Comparison of ENCODE assay signal across 21 cellular contexts in genomic region chr22:39356464-39356863, GRCh38. TPM values are rescaled to one million over a fixed set of nuclear protein-coding genes. Genes with fewer than 3 reads are reported as not detected.
DNase-seq lines count a peak whose midpoint lies in the region; ATAC-seq, FAIRE-seq and TF ChIP-seq lines count a peak whose summit lies in the region.
"Had no signal": no experiment of that assay in that cellular context is flagged by ENCODE, and none has a peak within 500 bp of the region (broad histone marks: within the 10 kb centered on the region; RNA-seq: fewer than 3 reads in every experiment).

No MANE protein-coding gene starts in this region.

- H3K9me3 ChIP-seq in HEK293 (ENCODE audit: control insufficient read depth, insufficient read depth, low read depth, low read length) = no peaks in the 10 kb centered on the region
- no peaks in the 10 kb centered on the region for H3K9me3 ChIP-seq in H1 (ENCODE audit: insufficient read depth in 2 of 2, low read depth in 1 of 2, low read length in 1 of 2)
- no peaks in the 10 kb centered on the region for H3K9me3 ChIP-seq in osteoblast (ENCODE audit: low read depth, low read length)
- H3K9me3 ChIP-seq: left ventricle myocardium inferior, tibial artery had no signal

- TF ChIP-seq CTCF in HEK293 (tag by site-specific recombination; IDR thresholded peaks at IDR 0.05) (no peak), H1 (IDR thresholded peaks at IDR 0.05; ENCODE audit: control extremely low read depth in 1 of 3, insufficient read depth in 1 of 3, low read depth in 1 of 3, low read length in 3 of 3) (no peak), osteoblast (IDR thresholded peaks at IDR 0.05; ENCODE audit: extremely low read depth, low read depth, low read length) (no peak)

- H4K20me1 ChIP-seq in H1 (replicated peaks in 1 of 2; ENCODE audit: control insufficient read depth in 1 of 2, insufficient read depth in 2 of 2, low read length in 2 of 2) = peaks cover 0 to 6% of the 10 kb centered on the region in 2 experiments
- no peaks in the 10 kb centered on the region for H4K20me1 ChIP-seq in osteoblast (ENCODE audit: insufficient read depth, low read length)

- peaks cover 4% of the 10 kb centered on the region for H3K23me2 ChIP-seq in H1 (ENCODE audit: low read depth, low read length)

- CTCF ChIA-PET in HEK293 (lab: Yijun Ruan, JAX) = interaction anchor here (0.6 to 0.7 kb wide), 4 partner anchors 14 to 1619 kb away, joined by 3 to 6 read pairs (median 4); no protein-coding TSS in a partner anchor
- CTCF ChIA-PET in H1 (lab: Charles Lee; ENCODE audit: partially characterized antibody) = interaction anchor here (0.5 to 1.2 kb wide), 3 partner anchors 11 to 140 kb away, joined by 3 read pairs; no protein-coding TSS in a partner anchor

- H3K4ac ChIP-seq in H1 (replicated peaks; ENCODE audit: insufficient read length, low read depth, low read length) = no peak overlapping the region

- H3K4me2 ChIP-seq in H1 (ENCODE audit: insufficient read depth in 1 of 2, low read depth in 2 of 2, low read length in 2 of 2) (no peak overlapping the region), osteoblast (ENCODE audit: insufficient read depth, low read length) (no peak overlapping the region)
- H3K4me2 ChIP-seq: GM23338 had no signal

- H3K27me3 ChIP-seq in H1 (replicated peaks in 1 of 4; ENCODE audit: control insufficient read depth in 3 of 4, extremely low read depth in 1 of 4, insufficient read depth in 3 of 4, low read length in 3 of 4) (0 out of 7 replicates have a peak, but pooled peaks cover 0 to under 1% (median 0%) of the 10 kb centered on the region in 4 experiments), osteoblast (ENCODE audit: insufficient read depth, low read length) (peaks cover under 1% of the 10 kb centered on the region)

- no peak overlapping the region; the same call in 1 of the 2 replicates for H4K8ac ChIP-seq in H1 (ENCODE audit: extremely low read depth, insufficient read depth, low read length)

- H4K91ac ChIP-seq in H1 (replicated peaks; ENCODE audit: insufficient read length, low read length) = no peak overlapping the region

- no peak overlapping the region; the same call in 1 of the 2 replicates for H2BK12ac ChIP-seq in H1 (ENCODE audit: low read depth, low read length)

- TF ChIP-seq EP300 in H1 (IDR thresholded peaks at IDR 0.05; ENCODE audit: borderline replicate concordance in 1 of 2, low read depth in 2 of 2, low read length in 2 of 2) = no peak

- peaks cover 3% of the 10 kb centered on the region; the same call in 1 of the 2 replicates for H3K79me1 ChIP-seq in H1 (ENCODE audit: low read depth, low read length)

- no peak overlapping the region for H2AK5ac ChIP-seq in H1 (ENCODE audit: low read depth, low read length)

- no peak overlapping the region for H3K9ac ChIP-seq in H1 (replicated peaks in 1 of 4; ENCODE audit: extremely low read depth in 1 of 4, low read depth in 3 of 4, low read length in 3 of 4)

- H2BK20ac ChIP-seq in H1 (ENCODE audit: low read length) = no peak overlapping the region

- no peak for FAIRE-seq in H1 (lab: Jason Lieb, UNC)

- ATAC-seq in HG02981 (IDR thresholded peaks at IDR 0.05; ENCODE audit: unreplicated experiment) = no peak
- ATAC-seq in GM21825 (IDR thresholded peaks at IDR 0.05; ENCODE audit: unreplicated experiment) = no peak
- ATAC-seq: GM23338; naive thymus-derived CD4-positive, alpha-beta T cell; stimulated activated naive B cell treated with anti-CD40 and anti-IgM and Interleukin-4, amounts not matched to agents 10 μg/mL and 1 μg/mL and 100 μg/mL, for 72 hours had no signal

- no peak overlapping the region for H3K23ac ChIP-seq in H1 (ENCODE audit: insufficient read length)

- H3K18ac ChIP-seq in H1 (ENCODE audit: extremely low read depth, low read length) = no peak overlapping the region

- peaks cover 0 to 8% of the 10 kb centered on the region in 2 experiments; a peak in 1 of 3 replicates for H3K36me3 ChIP-seq in HEK293 (ENCODE audit: control insufficient read depth in 2 of 2, insufficient read depth in 1 of 2, low read length in 2 of 2)
- peaks cover 0 to 5% (median 0%) of the 10 kb centered on the region in 4 experiments; a peak in 1 of 8 replicates for H3K36me3 ChIP-seq in H1 (ENCODE audit: control insufficient read depth in 2 of 4, insufficient read depth in 4 of 4, low read length in 3 of 4)
- no peaks in the 10 kb centered on the region for H3K36me3 ChIP-seq in osteoblast (ENCODE audit: insufficient read depth, low read length)

- no peak overlapping the region for H3K4me3 ChIP-seq in HEK293 (ENCODE audit: low read depth, low read length)
- no peak overlapping the region for H3K4me3 ChIP-seq in H1 (ENCODE audit: extremely low read depth in 1 of 4, insufficient read depth in 2 of 4, low read depth in 3 of 4, low read length in 4 of 4)
- H3K4me3 ChIP-seq in osteoblast (ENCODE audit: insufficient read depth, low read length) = no peak overlapping the region
- H3K4me3 ChIP-seq: GM23338, left ventricle myocardium inferior, tibial artery had no signal

- H2BK15ac ChIP-seq in H1 (ENCODE audit: low read length) = 0 out of 2 replicates have a peak overlapping the region, but pooled peaks have one; percentile 81

- no peak overlapping the region for H3K14ac ChIP-seq in H1 (ENCODE audit: insufficient read length)

- no peak overlapping the region for H4K5ac ChIP-seq in H1 (ENCODE audit: insufficient read length, low read depth, low read length)

- no peak for TF ChIP-seq RAD21 in H1 (IDR thresholded peaks at IDR 0.05 in 1 of 2, conservative IDR thresholded peaks at IDR 0.05 in 1 of 2; ENCODE audit: low read depth in 2 of 2, low read length in 2 of 2)

- intact Hi-C loops in cardiac septum (cut with DNase I) = no loop called here

- H3K56ac ChIP-seq in H1 (replicated peaks; ENCODE audit: insufficient read length, low read depth, low read length) = no peak overlapping the region

- no peak overlapping the region for H2AFZ ChIP-seq in H1 (ENCODE audit: low read length)
- no peak overlapping the region for H2AFZ ChIP-seq in osteoblast (ENCODE audit: low read length)
- H2AFZ ChIP-seq: GM23338 had no signal

- H3K79me2 ChIP-seq in H1 (ENCODE audit: control insufficient read depth in 1 of 2, insufficient read depth in 2 of 2, low read length in 2 of 2) (peaks cover 0 to 7% of the 10 kb centered on the region in 2 experiments; a peak in 1 of 4 replicates), osteoblast (ENCODE audit: insufficient read depth, low read length) (no peaks in the 10 kb centered on the region)

- no peak overlapping the region for H3K27ac ChIP-seq in HEK293 (ENCODE audit: extremely low read depth, low read depth, low read length)
- H3K27ac ChIP-seq in H1 (ENCODE audit: low read depth, low read length) = no peak overlapping the region
- H3K27ac ChIP-seq in osteoblast (ENCODE audit: low read depth, low read length) = no peak overlapping the region
- H3K27ac ChIP-seq: epithelial cell of prostate, left ventricle myocardium inferior, tibial artery had no signal

- TF ChIP-seq POLR2A in H1 (IDR thresholded peaks at IDR 0.05; ENCODE audit: control extremely low read depth in 1 of 2, low read depth in 2 of 2, low read length in 2 of 2) = no peak

- H3K4me1 ChIP-seq in HEK293 (ENCODE audit: control insufficient read depth, insufficient read depth, low read length) (peaks cover 5% of the 10 kb centered on the region), H1 (replicated peaks in 1 of 4; ENCODE audit: control insufficient read depth in 3 of 4, insufficient read depth in 4 of 4, low read length in 3 of 4) (peaks cover 0 to 24% (median 17%) of the 10 kb centered on the region in 4 experiments; a peak in 6 of 7 replicates), osteoblast (ENCODE audit: insufficient read depth, low read length) (no peaks in the 10 kb centered on the region)

- no peak overlapping the region for H2BK5ac ChIP-seq in H1 (ENCODE audit: low read depth, low read length)

- peak; percentile 77 for DNase-seq in NCI-H446 treated with DMSO at 0.1 percent for 48 hours (lab: John Stamatoyannopoulos, UW)
- no peak for DNase-seq in H1 (ENCODE audit: low read depth in 1 of 2, low spot score in 2 of 2)
- peak; percentile 66 for DNase-seq in osteoblast (ENCODE audit: insufficient read length, low spot score, missing footprints)
- no peak for DNase-seq in cardiac septum (ENCODE audit: low spot score)
- DNase-seq in stimulated activated CD4-positive, alpha-beta T cell treated with anti-CD3 and anti-CD28 coated beads, Interleukin-4, amount 100 ng/mL, for 4 hours = no peak
- DNase-seq: activated CD4-positive, alpha-beta T cell treated with anti-CD3 and anti-CD28 coated beads, Interleukin-2, amount 50 U/mL, for 1 hour; activated naive CD4-positive, alpha-beta T cell treated with anti-CD3 and anti-CD28 coated beads, Interleukin-2, amount 50 U/mL, for 16 hours; cortex of kidney; Karpas-422; left ventricle myocardium inferior; naive thymus-derived CD4-positive, alpha-beta T cell; NCI-H1436; NCI-H748 treated with DMSO at 0.1 percent for 48 hours; stimulated activated CD4-positive, alpha-beta T cell treated with anti-CD3 and anti-CD28 coated beads, Interleukin-12 subunit alpha, Interleukin-12 subunit beta, amount 100 ng/mL, for 4 hours; stimulated activated naive B cell treated with anti-CD40 and anti-IgM and Interleukin-4, amounts not matched to agents 10 μg/mL and 1 μg/mL and 100 μg/mL, for 72 hours; tibial artery had no signal

- no peak overlapping the region for H2BK120ac ChIP-seq in H1 (replicated peaks; ENCODE audit: low read depth, low read length)

- 85% methylated on average over 5 of the region's 5 CpGs; no CpG with 5 or more reads in 1 of the 2 experiments for WGBS in H1 (ENCODE audit: extremely low coverage in 1 of 2, insufficient coverage in 1 of 2, insufficient read length in 1 of 2, insufficient replicate concordance in 2 of 2, low coverage in 1 of 2, low lambda C conversion rate in 2 of 2, missing lambda C conversion rate in 1 of 2), 2 experiments

- POLR2A ChIA-PET in HEK293 (lab: Yijun Ruan, JAX) = interaction anchor here (0.7 kb wide), 1 partner anchor 35 kb away, joined by 4 read pairs; no protein-coding TSS in a partner anchor
- POLR2A ChIA-PET in H1 (lab: Charles Lee; ENCODE audit: partially characterized antibody) = interaction anchor here (22.5 kb wide), 1 partner anchor 41 kb away, joined by 413 read pairs; the partner anchor contains the start of gene RPL3

RNA-seq across cellular contexts. Expression of gene SYNGR1, which starts 6.7 kb away (rescaled TPM):
- total RNA-seq in H1 (2021; fragmentation: NEBNext Ultra II Directional; extraction: Animal tissue kit (Norgen Biotek cat#: 25700)) = 32.5 and 32.7 TPM in 2 replicates
- polyA plus RNA-seq in H1 (2011; rRNA removed) = 84.7 and 98.9 TPM in 2 replicates
- polyA plus RNA-seq in H1 (2011; cell fraction: cytosol; rRNA removed) = 86.1 TPM
- 107 TPM for polyA plus RNA-seq in H1 (2011; cell fraction: nucleus; rRNA removed)
- polyA plus RNA-seq in H1 (2012, experiment 1 of 2) = 22.3 to 55.2 TPM (median 50.2 TPM) in 4 replicates
- polyA plus RNA-seq in H1 (2012, experiment 2 of 2) = 31.1 TPM
- 31.4 TPM for polyA plus RNA-seq in H1 (2013, experiment 1 of 2)
- polyA plus RNA-seq in H1 (2013, experiment 2 of 2) = 34.9 TPM
- polyA minus RNA-seq in H1 (2011; rRNA and poly(A)+ RNA removed) = 21.3 and 25.3 TPM in 2 replicates
- polyA minus RNA-seq in H1 (2011; cell fraction: cytosol; rRNA and poly(A)+ RNA removed) = 23.3 TPM
- polyA minus RNA-seq in H1 (2011; cell fraction: nucleus; rRNA and poly(A)+ RNA removed) = 25.3 TPM
- total RNA-seq in osteoblast (2.1 and 3.6 TPM in 2 replicates), cardiac septum (41.1 TPM)

RNA-seq across cellular contexts. Expression of gene RPL3, which starts 37.0 kb away (rescaled TPM):
- total RNA-seq in H1 (2021; fragmentation: NEBNext Ultra II Directional; extraction: Animal tissue kit (Norgen Biotek cat#: 25700)) = 2,801 and 2,865 TPM in 2 replicates
- polyA plus RNA-seq in H1 (2011; rRNA removed) = 5,362 and 5,466 TPM in 2 replicates
- polyA plus RNA-seq in H1 (2011; cell fraction: cytosol; rRNA removed) = 8,556 TPM
- polyA plus RNA-seq in H1 (2011; cell fraction: nucleus; rRNA removed) = 6,792 TPM
- 3,449 to 5,365 TPM (median 4,851 TPM) in 4 replicates for polyA plus RNA-seq in H1 (2012, experiment 1 of 2)
- polyA plus RNA-seq in H1 (2012, experiment 2 of 2) = 2,078 TPM
- 2,295 TPM for polyA plus RNA-seq in H1 (2013, experiment 1 of 2)
- 2,292 TPM for polyA plus RNA-seq in H1 (2013, experiment 2 of 2)
- polyA minus RNA-seq in H1 (2011; rRNA and poly(A)+ RNA removed) = 1,769 and 1,871 TPM in 2 replicates
- 1,662 TPM for polyA minus RNA-seq in H1 (2011; cell fraction: cytosol; rRNA and poly(A)+ RNA removed)
- 2,188 TPM for polyA minus RNA-seq in H1 (2011; cell fraction: nucleus; rRNA and poly(A)+ RNA removed)
- 1,858 and 2,119 TPM in 2 replicates for total RNA-seq in osteoblast
- total RNA-seq in cardiac septum = 317 TPM

RNA-seq across cellular contexts. Expression of gene TAB1, which starts 43.1 kb away (rescaled TPM):
- total RNA-seq in H1 (2021; fragmentation: NEBNext Ultra II Directional; extraction: Animal tissue kit (Norgen Biotek cat#: 25700)) = 23.1 and 26.1 TPM in 2 replicates
- polyA plus RNA-seq in H1 (2011; rRNA removed) = 38.0 and 77.1 TPM in 2 replicates
- 41.7 TPM for polyA plus RNA-seq in H1 (2011; cell fraction: cytosol; rRNA removed)
- polyA plus RNA-seq in H1 (2011; cell fraction: nucleus; rRNA removed) = 53.9 TPM
- polyA plus RNA-seq in H1 (2012, experiment 1 of 2) = 17.0 to 29.1 TPM (median 26.8 TPM) in 4 replicates
- 22.4 TPM for polyA plus RNA-seq in H1 (2012, experiment 2 of 2)
- 16.1 TPM for polyA plus RNA-seq in H1 (2013, experiment 1 of 2)
- polyA plus RNA-seq in H1 (2013, experiment 2 of 2) = 15.7 TPM
- 22.1 and 25.9 TPM in 2 replicates for polyA minus RNA-seq in H1 (2011; rRNA and poly(A)+ RNA removed)
- polyA minus RNA-seq in H1 (2011; cell fraction: cytosol; rRNA and poly(A)+ RNA removed) = 29.2 TPM
- 18.2 TPM for polyA minus RNA-seq in H1 (2011; cell fraction: nucleus; rRNA and poly(A)+ RNA removed)
- total RNA-seq in osteoblast = 12.7 TPM in 2 replicates
- 20.6 TPM for total RNA-seq in cardiac septum

Comparison
In these comparisons a context has a peak if more than half of its experiments do, and no peak if none do; other contexts are left out.
1. DNase-seq: peak in NCI-H446 treated with DMSO at 0.1 percent for 48 hours (single experiment) and osteoblast (single experiment); none in H1 (0 of 2), cardiac septum (single experiment) and stimulated activated CD4-positive, alpha-beta T cell treated with anti-CD3 and anti-CD28 coated beads, Interleukin-4, amount 100 ng/mL, for 4 hours (0 of 2).
2. Of the 6 proteins assayed by ChIP-seq in both HEK293 and H1: peak only in HEK293: SP2; only in H1: none; in both: none; in neither: 5.